ENCODE assay signal across 2 cellular contexts in the genomic region with DNA sequence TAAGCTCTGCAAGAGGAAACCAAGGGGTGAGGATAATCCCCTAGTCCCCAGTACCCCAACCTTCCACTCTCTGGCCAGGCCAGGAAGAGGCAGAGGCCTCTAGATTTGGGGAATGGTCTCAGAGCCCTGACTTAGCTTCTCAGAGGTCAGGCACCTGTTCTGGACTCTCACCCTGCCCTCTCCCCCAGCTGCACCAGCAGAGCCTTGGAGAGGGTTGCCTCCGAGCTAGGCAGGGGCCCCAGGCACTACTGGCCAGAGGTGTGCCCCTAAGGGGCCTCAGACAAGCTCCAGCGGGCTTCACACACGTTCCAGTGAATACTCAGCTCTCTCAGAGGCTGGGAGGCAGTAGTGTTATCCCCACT.
TF ChIP-seq lines count a peak whose summit lies in the region.

No MANE protein-coding gene starts in this region.

TF ChIP-seq in IMR-90, 13 proteins besides CTCF, POLR2A, EP300 and RAD21:
- TF ChIP-seq BHLHE40 (IDR thresholded peaks at IDR 0.05; ENCODE audit: low read depth, low read length) (no peak), CHD1 (IDR thresholded peaks at IDR 0.05; ENCODE audit: low read depth, low read length) (no peak)

TF ChIP-seq in HEK293T, 16 proteins besides CTCF, POLR2A, EP300 and RAD21 (continued from another document):
- TF ChIP-seq LEF1 (IDR thresholded peaks at IDR 0.05; ENCODE audit: borderline replicate concordance) (no peak), FOXM1 (IDR thresholded peaks at IDR 0.05; ENCODE audit: borderline replicate concordance) (no peak), TARDBP (IDR thresholded peaks at IDR 0.05) (no peak), ZNF384 (IDR thresholded peaks at IDR 0.05) (no peak), BHLHE40 (IDR thresholded peaks at IDR 0.05; ENCODE audit: borderline replicate concordance) (no peak), NFRKB (IDR thresholded peaks at IDR 0.05) (no peak), SUZ12 (IDR thresholded peaks at IDR 0.05) (no peak), ELF4 (IDR thresholded peaks at IDR 0.05) (no peak), CTBP1 (IDR thresholded peaks at IDR 0.05; ENCODE audit: borderline replicate concordance) (no peak), SP1 (IDR thresholded peaks at IDR 0.05) (no peak), L3MBTL2 (conservative IDR thresholded peaks at IDR 0.05) (no peak), HDGF (IDR thresholded peaks at IDR 0.05; ENCODE audit: borderline replicate concordance) (no peak), FOXA1 (IDR thresholded peaks at IDR 0.05) (no peak), FOXK2 (IDR thresholded peaks at IDR 0.05) (no peak)
- TF ChIP-seq, protein P1, sequence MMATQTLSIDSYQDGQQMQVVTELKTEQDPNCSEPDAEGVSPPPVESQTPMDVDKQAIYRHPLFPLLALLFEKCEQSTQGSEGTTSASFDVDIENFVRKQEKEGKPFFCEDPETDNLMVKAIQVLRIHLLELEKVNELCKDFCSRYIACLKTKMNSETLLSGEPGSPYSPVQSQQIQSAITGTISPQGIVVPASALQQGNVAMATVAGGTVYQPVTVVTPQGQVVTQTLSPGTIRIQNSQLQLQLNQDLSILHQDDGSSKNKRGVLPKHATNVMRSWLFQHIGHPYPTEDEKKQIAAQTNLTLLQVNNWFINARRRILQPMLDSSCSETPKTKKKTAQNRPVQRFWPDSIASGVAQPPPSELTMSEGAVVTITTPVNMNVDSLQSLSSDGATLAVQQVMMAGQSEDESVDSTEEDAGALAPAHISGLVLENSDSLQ (IDR thresholded peaks at IDR 0.05) = no peak
